ENCODE assay signal across 8 cellular contexts in the genomic region with DNA sequence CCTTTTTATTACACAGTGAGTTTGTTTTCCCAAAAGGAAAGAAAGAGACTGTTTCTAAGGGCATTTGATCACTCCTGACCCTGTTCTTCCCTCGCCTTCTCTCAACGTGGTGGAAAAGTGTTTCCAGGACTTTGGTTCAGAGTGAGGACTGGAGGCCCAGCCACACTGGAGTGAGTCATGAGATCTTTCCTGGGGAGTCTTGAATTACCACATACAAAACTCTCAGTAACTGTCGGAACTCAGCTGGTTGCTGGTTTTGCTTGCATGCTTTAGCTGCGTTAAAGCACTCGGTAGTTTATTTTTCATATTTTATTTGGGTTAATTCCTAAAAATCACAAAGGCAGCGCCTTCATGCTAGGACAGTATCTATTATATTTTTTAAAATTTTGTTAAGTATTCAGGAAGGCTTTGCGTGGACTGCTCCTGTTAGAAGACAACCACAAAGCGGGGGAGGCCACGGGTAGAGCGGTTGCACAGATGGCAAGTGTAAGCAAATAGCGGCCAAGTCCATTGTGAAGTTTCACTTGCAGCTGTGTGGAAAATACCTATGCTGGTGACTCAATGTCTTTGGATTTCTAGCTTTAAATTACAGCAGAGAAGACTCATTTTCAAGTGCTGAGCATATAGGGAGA.
DNase-seq lines count a peak whose midpoint lies in the region; ATAC-seq and TF ChIP-seq lines count a peak whose summit lies in the region.

No MANE protein-coding gene starts in this region.

- intact Hi-C loops in posterior vena cava (cut with DNase I) = loop anchor here in 1 of 2 donors (10.0 kb wide), 1 partner anchor 263 kb away; the partner anchor contains the start of gene LHFPL2

- no peak for ATAC-seq in HG03196 (IDR thresholded peaks at IDR 0.05; ENCODE audit: unreplicated experiment)

- H3K36me3 Mint-ChIP-seq in activated CD4-positive, alpha-beta memory T cell treated with anti-CD3 and anti-CD28 coated beads, Interleukin-2, amount 10 ng/mL, durations not matched to agents 7 days and 5 days (ENCODE audit: low read depth) = peaks cover 14% of the 10 kb centered on the region

- no peak overlapping the region for H3K4me3 ChIP-seq in epithelial cell of esophagus (ENCODE audit: low read length)

- CTCF ChIA-PET in activated CD4-positive, alpha-beta memory T cell treated with anti-CD3 and anti-CD28 coated beads, Interleukin-2, amount 10 ng/mL, durations not matched to agents 7 days and 5 days (lab: Charles Lee) = no interaction called here

- POLR2A ChIA-PET in activated CD4-positive, alpha-beta memory T cell treated with anti-CD3 and anti-CD28 coated beads, Interleukin-2, amount 10 ng/mL, durations not matched to agents 7 days and 5 days (lab: Charles Lee) = no interaction called here

- no peaks in the 10 kb centered on the region for H3K9me3 Mint-ChIP-seq in activated CD4-positive, alpha-beta memory T cell treated with anti-CD3 and anti-CD28 coated beads, Interleukin-2, amount 10 ng/mL, durations not matched to agents 7 days and 5 days

- H3K4me3 Mint-ChIP-seq in activated CD4-positive, alpha-beta memory T cell treated with anti-CD3 and anti-CD28 coated beads, Interleukin-2, amount 10 ng/mL, durations not matched to agents 7 days and 5 days = no peak overlapping the region

- no peaks in the 10 kb centered on the region for H3K27me3 Mint-ChIP-seq in activated CD4-positive, alpha-beta memory T cell treated with anti-CD3 and anti-CD28 coated beads, Interleukin-2, amount 10 ng/mL, durations not matched to agents 7 days and 5 days

- peaks cover 3% of the 10 kb centered on the region for H3K4me1 Mint-ChIP-seq in activated CD4-positive, alpha-beta memory T cell treated with anti-CD3 and anti-CD28 coated beads, Interleukin-2, amount 10 ng/mL, durations not matched to agents 7 days and 5 days

- no peak overlapping the region for H3K27ac Mint-ChIP-seq in activated CD4-positive, alpha-beta memory T cell treated with anti-CD3 and anti-CD28 coated beads, Interleukin-2, amount 10 ng/mL, durations not matched to agents 7 days and 5 days

- DNase-seq in DMS 273 (lab: John Stamatoyannopoulos, UW; ENCODE audit: unreplicated experiment) = peak; percentile 91
- peak; percentile 66 to 72 for DNase-seq in NCI-H524 (lab: John Stamatoyannopoulos, UW)
- DNase-seq in epithelial cell of esophagus (ENCODE audit: low read depth) = peak; percentile 63
- peak; percentile 81 for DNase-seq in posterior vena cava (ENCODE audit: low spot score)
- no peak for DNase-seq in stimulated activated CD4-positive, alpha-beta T cell treated with anti-CD3 and anti-CD28 coated beads, Interleukin-2, amount 100 ng/mL, for 48 hours
- no peak for DNase-seq in NCI-H1930 (lab: John Stamatoyannopoulos, UW)
- DNase-seq in activated CD4-positive, alpha-beta memory T cell treated with anti-CD3 and anti-CD28 coated beads, Interleukin-2, amount 10 ng/mL, durations not matched to agents 7 days and 5 days = no peak

- no peak for TF ChIP-seq CTCF in epithelial cell of esophagus (IDR thresholded peaks at IDR 0.05; ENCODE audit: insufficient read depth, low read depth, low read length, missing control alignments)

Comparison
In these comparisons a context has a peak if more than half of its experiments do, and no peak if none do; other contexts are left out.
1. DNase-seq: peak in DMS 273 (single experiment), NCI-H524 (2 of 2), epithelial cell of esophagus (single experiment) and posterior vena cava (single experiment); none in stimulated activated CD4-positive, alpha-beta T cell treated with anti-CD3 and anti-CD28 coated beads, Interleukin-2, amount 100 ng/mL, for 48 hours (0 of 2), NCI-H1930 (0 of 2) and activated CD4-positive, alpha-beta memory T cell treated with anti-CD3 and anti-CD28 coated beads, Interleukin-2, amount 10 ng/mL, durations not matched to agents 7 days and 5 days (single experiment).